Comparison of ENCODE assay signal across 30 cellular contexts in the genomic region with DNA sequence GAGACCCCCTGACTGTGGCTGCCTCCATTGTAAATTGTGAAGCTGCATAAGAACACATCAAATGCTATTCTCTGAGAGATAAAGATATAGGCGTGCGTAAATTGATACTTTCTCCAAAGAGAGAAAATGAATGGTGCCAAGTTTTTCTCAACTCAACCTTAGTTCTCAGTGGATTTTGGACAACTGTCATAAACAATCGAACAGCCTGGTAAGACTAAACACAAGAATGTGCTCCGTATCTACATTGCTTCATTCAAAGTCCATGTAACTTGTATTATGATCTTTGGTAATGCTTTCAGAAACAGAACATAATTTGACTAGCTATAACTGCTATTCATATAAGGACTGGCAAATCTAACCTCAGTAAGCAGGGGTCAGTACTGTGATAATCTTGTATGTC.
"Had no signal": no experiment of that assay in that cellular context is flagged by ENCODE, and none has a peak within 500 bp of the region (broad histone marks: within the 10 kb centered on the region; RNA-seq: fewer than 3 reads in every experiment).

No MANE protein-coding gene starts in this region.

- H3K4me1 ChIP-seq: adrenal gland, body of pancreas, breast epithelium had no signal

- H3K27me3 ChIP-seq: adrenal gland, body of pancreas, brain microvascular endothelial cell, breast epithelium had no signal

- H3K36me3 ChIP-seq: adrenal gland, brain microvascular endothelial cell, breast epithelium had no signal

- H3K9me3 ChIP-seq: adrenal gland, body of pancreas, breast epithelium had no signal

- DNase-seq: activated B cell treated with CpG ODN at 0.5 μM for 24 hours; activated CD4-positive, alpha-beta memory T cell treated with anti-CD3 and anti-CD28 coated beads, Interleukin-2, amount 10 ng/mL, durations not matched to agents 7 days and 5 days; activated CD4-positive, alpha-beta T cell treated with anti-CD3 and anti-CD28 coated beads for 36 hours; activated CD4-positive, alpha-beta T cell treated with anti-CD3 and anti-CD28 coated beads for 48 hours; activated CD4-positive, alpha-beta T cell treated with anti-CD3 and anti-CD28 coated beads, Interleukin-2, amount 10 ng/mL, durations not matched to agents 7 days and 5 days; activated CD4-positive, alpha-beta T cell treated with anti-CD3 and anti-CD28 coated beads, Interleukin-2, amount 50 U/mL, for 48 hours; activated CD4-positive, CD25-positive, alpha-beta regulatory T cell treated with anti-CD3 and anti-CD28 coated beads, Interleukin-2, amount 50 U/mL, for 72 hours; activated CD8-positive, alpha-beta memory T cell treated with anti-CD3 and anti-CD28 coated beads for 24 hours; activated CD8-positive, alpha-beta memory T cell treated with anti-CD3 and anti-CD28 coated beads, Interleukin-2, amount 10 ng/mL, durations not matched to agents 7 days and 5 days; activated CD8-positive, alpha-beta memory T cell treated with anti-CD3 and anti-CD28 coated beads, Interleukin-2, amount 50 U/mL, for 48 hours; activated CD8-positive, alpha-beta T cell treated with anti-CD3 and anti-CD28 coated beads, Interleukin-2, amount 10 ng/mL, durations not matched to agents 7 days and 5 days; activated effector memory CD4-positive, alpha-beta T cell treated with Interleukin-2 at 50 U/mL for 16 hours; activated gamma-delta T cell treated with Interleukin-2 at 50 U/mL for 16 hours; activated naive CD4-positive, alpha-beta T cell; activated naive CD4-positive, alpha-beta T cell treated with anti-CD3 and anti-CD28 coated beads for 36 hours; activated naive CD4-positive, alpha-beta T cell treated with anti-CD3 and anti-CD28 coated beads, Interleukin-2, amount 50 U/mL, for 16 hours; activated naive CD8-positive, alpha-beta T cell treated with anti-CD3 and anti-CD28 coated beads for 36 hours; activated T-cell treated with anti-CD3 and anti-CD28 coated beads, Interleukin-2, amount 50 U/mL, for 24 hours; activated T-cell treated with anti-CD3 and anti-CD28 coated beads, Interleukin-2, amount 50 U/mL, for 48 hours; adrenal gland; amniotic stem cell; aorta; body of pancreas; brain microvascular endothelial cell; central memory CD4-positive, alpha-beta T cell; T-helper 1 cell; T-helper 2 cell; T-helper 9 cell had no signal

- ATAC-seq: activated CD4-positive, alpha-beta T cell treated with anti-CD3 and anti-CD28 coated beads for 36 hours; activated CD8-positive, alpha-beta memory T cell treated with anti-CD3 and anti-CD28 coated beads, Interleukin-2, amount 10 ng/mL, durations not matched to agents 7 days and 5 days; activated CD8-positive, alpha-beta T cell treated with anti-CD3 and anti-CD28 coated beads, Interleukin-2, amount 10 ng/mL, durations not matched to agents 7 days and 5 days; activated naive CD4-positive, alpha-beta T cell treated with anti-CD3 and anti-CD28 coated beads, Interleukin-2, amount 50 U/mL, for 72 hours; body of pancreas had no signal

- H3K4me3 ChIP-seq: adrenal gland, body of pancreas, breast epithelium had no signal
